Comparison of ENCODE assay signal across 9 cellular contexts in the genomic region with DNA sequence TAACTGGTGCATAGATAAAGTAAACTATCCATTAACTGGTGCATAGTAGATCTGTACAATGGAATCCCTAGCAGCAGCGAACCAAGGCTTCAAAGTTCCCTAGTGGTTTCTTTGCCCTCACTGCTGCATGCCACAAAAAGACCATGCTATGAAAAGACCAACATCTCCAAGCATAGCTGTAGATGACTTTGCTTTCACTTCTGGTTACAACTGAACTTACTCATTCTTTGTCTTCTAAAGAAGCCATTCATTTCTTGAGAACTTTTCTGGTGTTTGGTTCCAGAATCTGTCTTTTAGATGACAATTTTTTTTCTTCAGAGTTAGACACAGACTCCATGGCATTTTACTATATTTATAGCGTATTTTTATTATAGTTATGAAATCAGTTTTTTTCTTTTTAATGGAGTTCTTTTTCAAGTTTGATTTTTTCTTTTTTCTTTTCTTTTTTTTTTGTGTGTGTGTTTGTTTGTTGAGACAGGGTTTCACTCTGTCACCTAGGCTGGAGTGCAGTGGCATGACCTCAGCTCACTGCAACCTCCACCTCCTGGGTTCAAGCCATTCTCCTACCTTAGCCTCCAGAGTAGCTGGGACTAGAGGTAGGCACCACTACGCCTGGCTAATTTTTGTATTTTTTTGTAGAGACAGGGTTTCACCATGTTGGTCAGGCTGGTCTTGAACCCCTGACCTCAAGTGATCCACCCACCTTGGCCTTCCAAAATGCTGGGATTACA.
DNase-seq lines count a peak whose midpoint lies in the region; ATAC-seq and TF ChIP-seq lines count a peak whose summit lies in the region.
"Had no signal": no experiment of that assay in that cellular context is flagged by ENCODE, and none has a peak within 500 bp of the region (broad histone marks: within the 10 kb centered on the region; RNA-seq: fewer than 3 reads in every experiment).

No MANE protein-coding gene starts in this region.

- intact Hi-C loops in thyroid gland (cut with DNase I) = no loop called here

- H3K27me3 ChIP-seq in Loucy (ENCODE audit: insufficient read depth, low read length, poor library complexity, severe bottlenecking) = no peaks in the 10 kb centered on the region
- no peaks in the 10 kb centered on the region for H3K27me3 ChIP-seq in thyroid gland

- H3K4me3 ChIP-seq in Loucy (ENCODE audit: low read length, poor library complexity, severe bottlenecking) (no peak overlapping the region), thyroid gland (replicated peaks in 1 of 3) (no peak overlapping the region)

- H3K9me2 ChIP-seq in Loucy (replicated peaks; ENCODE audit: low read depth, low read length) = no peaks in the 10 kb centered on the region

- H4K20me1 ChIP-seq in Loucy (ENCODE audit: insufficient read depth, low read length, poor library complexity, severe bottlenecking) = no peaks in the 10 kb centered on the region

- H3K79me2 ChIP-seq in Loucy (ENCODE audit: insufficient read depth, low read length) = no peaks in the 10 kb centered on the region

- H3K36me3 ChIP-seq in Loucy (ENCODE audit: insufficient read depth, low read length) (no peaks in the 10 kb centered on the region), thyroid gland (no peaks in the 10 kb centered on the region)

- peak; percentile 77 for ATAC-seq in GM18508 (IDR thresholded peaks at IDR 0.05; ENCODE audit: insufficient read depth, unreplicated experiment)
- peak; percentile 84 for ATAC-seq in GM21723 (IDR thresholded peaks at IDR 0.05; ENCODE audit: unreplicated experiment)
- ATAC-seq: HCT116 had no signal

- peaks cover 23 to 28% of the 10 kb centered on the region in 2 donors for H3K4me1 Mint-ChIP-seq in immature natural killer cell

- H3K36me3 Mint-ChIP-seq in immature natural killer cell = no peaks in the 10 kb centered on the region

- no peaks in the 10 kb centered on the region for H3F3A ChIP-seq in Loucy (ENCODE audit: low read depth)

- H3K9ac ChIP-seq in Loucy (ENCODE audit: low read depth, low read length, poor library complexity, severe bottlenecking) = peak overlapping the region; percentile 51

- TF ChIP-seq CTCF in Loucy (conservative IDR thresholded peaks at IDR 0.05; ENCODE audit: low read length) = no peak
- no peak for TF ChIP-seq CTCF in thyroid gland (IDR thresholded peaks at IDR 0.05)

- DNase-seq in immature natural killer cell = peak; percentile 20 to 39 (median 26)
- no peak for DNase-seq in substantia nigra (lab: John Stamatoyannopoulos, UW)
- DNase-seq in thyroid gland = no peak
- no peak for DNase-seq in T-helper 9 cell
- DNase-seq in NCI-H2107 treated with DMSO at 0.1 percent for 48 hours (lab: John Stamatoyannopoulos, UW; ENCODE audit: unreplicated experiment) = no peak

- H3K27me3 Mint-ChIP-seq in immature natural killer cell (ENCODE audit: low read depth in 3 of 3) = peaks cover 4 to 16% (median 6%) of the 10 kb centered on the region in 3 donors

- no peak overlapping the region for H3K27ac ChIP-seq in substantia nigra (ENCODE audit: low read depth, low read length, poor library complexity, severe bottlenecking)
- H3K27ac ChIP-seq in thyroid gland = peak overlapping the region in 1 of 3 donors; percentile 82

- H3K27ac Mint-ChIP-seq in immature natural killer cell = peak overlapping the region; percentile 68 to 88 (median 84)

- H3K9me3 ChIP-seq in Loucy (ENCODE audit: insufficient read depth, low read depth, low read length) (no peaks in the 10 kb centered on the region), thyroid gland (no peaks in the 10 kb centered on the region)

- no peak for TF ChIP-seq POLR2A in thyroid gland (IDR thresholded peaks at IDR 0.05)

- peak overlapping the region; percentile 6 for H3K4me2 ChIP-seq in Loucy (ENCODE audit: low read depth, low read length, poor library complexity, severe bottlenecking)

- H3K4me1 ChIP-seq in Loucy (ENCODE audit: insufficient read depth, low read length, poor library complexity, severe bottlenecking) (peaks cover 21% of the 10 kb centered on the region), thyroid gland (peaks cover 10 to 12% of the 10 kb centered on the region in 2 donors)

- no peaks in the 10 kb centered on the region for H3K9me3 Mint-ChIP-seq in immature natural killer cell

- WGBS in thyroid gland, 2 donors = 82 to 87% methylated on average over 3 of the region's 3 CpGs

- H3K4me3 Mint-ChIP-seq in immature natural killer cell = peak overlapping the region; percentile 77 to 84 (median 80)

- H2AFZ ChIP-seq in Loucy (ENCODE audit: low read length) = peak overlapping the region; percentile 25; the same call in 1 of the 2 replicates

Comparison
In these comparisons a context has a peak if more than half of its experiments do, and no peak if none do; other contexts are left out.
1. DNase-seq: peak in immature natural killer cell (3 of 3); none in substantia nigra (0 of 49), thyroid gland (0 of 2), T-helper 9 cell (single experiment) and NCI-H2107 treated with DMSO at 0.1 percent for 48 hours (single experiment).